Comparison of ENCODE assay signal across 10 cellular contexts in the genomic region with DNA sequence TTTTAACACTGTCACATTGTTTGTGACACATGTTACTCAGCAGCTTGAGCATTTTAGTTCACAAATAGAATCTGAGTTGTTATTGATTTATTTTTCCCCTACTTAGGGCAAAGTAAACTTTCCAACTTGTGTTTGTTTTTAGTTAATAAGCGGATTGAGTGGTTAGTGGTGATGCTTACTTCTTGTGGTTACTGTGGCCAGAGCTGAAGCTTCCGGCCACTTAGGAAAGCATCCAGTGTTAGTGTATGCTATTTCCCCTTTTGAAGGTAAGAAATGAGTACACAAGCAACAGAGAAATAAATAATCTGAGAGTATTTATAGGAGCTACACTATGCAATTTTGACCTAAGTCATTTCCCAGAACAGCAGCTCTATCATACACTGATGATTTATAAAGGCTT.
DNase-seq lines count a peak whose midpoint lies in the region; ATAC-seq and TF ChIP-seq lines count a peak whose summit lies in the region.
"Had no signal": no experiment of that assay in that cellular context is flagged by ENCODE, and none has a peak within 500 bp of the region (broad histone marks: within the 10 kb centered on the region; RNA-seq: fewer than 3 reads in every experiment).

No MANE protein-coding gene starts in this region.

- intact Hi-C loops in cardiac septum (cut with DNase I) (no loop called here), gastrocnemius medialis (cut with DNase I; ENCODE audit: low total_unique reads) (no loop called here)

- H3K27ac ChIP-seq in gastrocnemius medialis = no peak overlapping the region

- in situ Hi-C loops in gastrocnemius medialis (cut with MboI; ENCODE audit: low sequenced_read_pairs in 4 of 4) = no loop called here

- no peaks in the 10 kb centered on the region for H3K4me1 ChIP-seq in gastrocnemius medialis

- ATAC-seq in GM21367 (IDR thresholded peaks at IDR 0.05; ENCODE audit: unreplicated experiment) = peak; percentile 93
- ATAC-seq in HG03064 (IDR thresholded peaks at IDR 0.05; ENCODE audit: low read depth, unreplicated experiment) = peak; percentile 93
- no peak for ATAC-seq in gastrocnemius medialis

- no peaks in the 10 kb centered on the region for H3K9me3 ChIP-seq in gastrocnemius medialis

- no peaks in the 10 kb centered on the region for H3K36me3 ChIP-seq in gastrocnemius medialis

- peak; percentile 57 for DNase-seq in DMS53 (lab: John Stamatoyannopoulos, UW)
- peak; percentile 76 for DNase-seq in NOMO-1 treated with DMSO at 0.1 percent for 48 hours (lab: John Stamatoyannopoulos, UW; ENCODE audit: unreplicated experiment)
- no peak for DNase-seq in cardiac septum (ENCODE audit: low spot score)
- DNase-seq in activated CD4-positive, alpha-beta T cell treated with anti-CD3 and anti-CD28 coated beads, Interleukin-2, amount 50 U/mL, for 4 hours = no peak
- no peak for DNase-seq in NCI-H524 (lab: John Stamatoyannopoulos, UW)
- DNase-seq in gastrocnemius medialis = no peak
- DNase-seq: activated T-cell treated with anti-CD3 and anti-CD28 coated beads for 4 hours, occipital lobe had no signal

- H3K27me3 ChIP-seq in gastrocnemius medialis = no peaks in the 10 kb centered on the region

- TF ChIP-seq POLR2A in gastrocnemius medialis (IDR thresholded peaks at IDR 0.05) = no peak

- no peak overlapping the region for H3K4me3 ChIP-seq in gastrocnemius medialis

- no peak for TF ChIP-seq CTCF in gastrocnemius medialis (IDR thresholded peaks at IDR 0.05 in 4 of 5, conservative IDR thresholded peaks at IDR 0.05 in 1 of 5)

Comparison
In these comparisons a context has a peak if more than half of its experiments do, and no peak if none do; other contexts are left out.
1. DNase-seq: peak in DMS53 (single experiment) and NOMO-1 treated with DMSO at 0.1 percent for 48 hours (single experiment); none in cardiac septum (single experiment), activated CD4-positive, alpha-beta T cell treated with anti-CD3 and anti-CD28 coated beads, Interleukin-2, amount 50 U/mL, for 4 hours (0 of 2), NCI-H524 (0 of 2) and gastrocnemius medialis (0 of 2).
2. ATAC-seq: peak in GM21367 (single experiment) and HG03064 (single experiment); none in gastrocnemius medialis (0 of 2).